14 cellular contexts compared by ENCODE assay signal in genomic region chr17:17701112-17701511, GRCh38. TPM values are rescaled to one million over a fixed set of nuclear protein-coding genes. Genes with fewer than 3 reads are reported as not detected.
DNase-seq lines count a peak whose midpoint lies in the region; ATAC-seq, FAIRE-seq and TF ChIP-seq lines count a peak whose summit lies in the region.
"Had no signal": no experiment of that assay in that cellular context is flagged by ENCODE, and none has a peak within 500 bp of the region (broad histone marks: within the 10 kb centered on the region; RNA-seq: fewer than 3 reads in every experiment).

No MANE protein-coding gene starts in this region.

- peak overlapping the region; percentile 68 for H3K27ac Mint-ChIP-seq in stimulated activated memory B cell treated with anti-CD40 and anti-IgM and Interleukin-4, amounts not matched to agents 10 μg/mL and 1 μg/mL and 100 μg/mL, for 72 hours

- TF ChIP-seq POLR2A in GM12891 (IDR thresholded peaks at IDR 0.05; ENCODE audit: low read depth, low read length) (no peak), body of pancreas (IDR thresholded peaks at IDR 0.05) (no peak)

- ATAC-seq in body of pancreas (no peak), HG02884 (IDR thresholded peaks at IDR 0.05; ENCODE audit: unreplicated experiment) (no peak), HG03378 (IDR thresholded peaks at IDR 0.05; ENCODE audit: unreplicated experiment) (no peak), lower lobe of right lung (no peak)
- no peak for ATAC-seq in stimulated activated memory B cell treated with anti-CD40 and anti-IgM and Interleukin-4, amounts not matched to agents 10 μg/mL and 1 μg/mL and 100 μg/mL, for 72 hours

- H3K4me3 ChIP-seq in body of pancreas (no peak overlapping the region), iPS-20b (ENCODE audit: low read length) (peak overlapping the region; percentile 41), lower lobe of right lung (no peak overlapping the region)

- peaks cover 60% of the 10 kb centered on the region for H3K4me1 Mint-ChIP-seq in stimulated activated memory B cell treated with anti-CD40 and anti-IgM and Interleukin-4, amounts not matched to agents 10 μg/mL and 1 μg/mL and 100 μg/mL, for 72 hours

- peak; percentile 40 for FAIRE-seq in GM12891 (lab: Jason Lieb, UNC)
- FAIRE-seq: HTR-8/SVneo, RCC 7860 had no signal

- H3K27me3 ChIP-seq in body of pancreas = no peaks in the 10 kb centered on the region
- peaks cover 99% of the 10 kb centered on the region for H3K27me3 ChIP-seq in iPS-20b (ENCODE audit: insufficient read depth, low read length)
- no peaks in the 10 kb centered on the region for H3K27me3 ChIP-seq in lower lobe of right lung (ENCODE audit: low read depth)
- H3K27me3 ChIP-seq: testis had no signal

- no peak for DNase-seq in GM12891 (ENCODE audit: insufficient read length, low spot score)
- no peak for DNase-seq in body of pancreas
- no peak for DNase-seq in germinal center (ENCODE audit: low spot score)
- no peak for DNase-seq in lower lobe of right lung
- DNase-seq: activated effector memory CD4-positive, alpha-beta T cell treated with anti-CD3 and anti-CD28 coated beads, Interleukin-2, amount 50 U/mL, for 16 hours; DMS153; testis; WERI-Rb-1 had no signal

- H3K27ac ChIP-seq in body of pancreas (peak overlapping the region in 3 of 4 donors; percentile 36 to 97 (median 97)), iPS-20b (ENCODE audit: low read length) (no peak overlapping the region), lower lobe of right lung (no peak overlapping the region)
- H3K27ac ChIP-seq: WERI-Rb-1 had no signal

- no peak for TF ChIP-seq CTCF in body of pancreas (IDR thresholded peaks at IDR 0.05)
- no peak for TF ChIP-seq CTCF in lower lobe of right lung (IDR thresholded peaks at IDR 0.05)

- peak overlapping the region; percentile 61 for H3K4me3 Mint-ChIP-seq in stimulated activated memory B cell treated with anti-CD40 and anti-IgM and Interleukin-4, amounts not matched to agents 10 μg/mL and 1 μg/mL and 100 μg/mL, for 72 hours

- H3K36me3 ChIP-seq in body of pancreas (replicated peaks in 1 of 2; ENCODE audit: insufficient read depth in 1 of 2, low read depth in 2 of 2) (no peaks in the 10 kb centered on the region), iPS-20b (ENCODE audit: insufficient read depth, low read depth, low read length) (no peaks in the 10 kb centered on the region), lower lobe of right lung (no peaks in the 10 kb centered on the region)

- H3K9ac ChIP-seq in iPS-20b (ENCODE audit: low read depth, low read length) = no peak overlapping the region

- intact Hi-C loops in body of pancreas (cut with DNase I) = no loop called here
- intact Hi-C loops in lower lobe of right lung (cut with DNase I) = no loop called here

- no peaks in the 10 kb centered on the region for H3K27me3 Mint-ChIP-seq in stimulated activated memory B cell treated with anti-CD40 and anti-IgM and Interleukin-4, amounts not matched to agents 10 μg/mL and 1 μg/mL and 100 μg/mL, for 72 hours

- WGBS in body of pancreas, 2 donors = 75 to 95% methylated on average over 2 of the region's 2 CpGs

- no peaks in the 10 kb centered on the region for H3K9me3 ChIP-seq in body of pancreas
- no peaks in the 10 kb centered on the region; the same call in 1 of the 2 replicates for H3K9me3 ChIP-seq in iPS-20b (ENCODE audit: insufficient read depth, low read depth, low read length)
- no peaks in the 10 kb centered on the region for H3K9me3 ChIP-seq in lower lobe of right lung
- H3K9me3 ChIP-seq: testis had no signal

- H3K36me3 Mint-ChIP-seq in stimulated activated memory B cell treated with anti-CD40 and anti-IgM and Interleukin-4, amounts not matched to agents 10 μg/mL and 1 μg/mL and 100 μg/mL, for 72 hours = peaks cover 11% of the 10 kb centered on the region

- H3K4me1 ChIP-seq in body of pancreas = peaks cover 80% of the 10 kb centered on the region
- H3K4me1 ChIP-seq in iPS-20b (ENCODE audit: insufficient read depth, low read length) = peaks cover 11% of the 10 kb centered on the region
- peaks cover 64% of the 10 kb centered on the region for H3K4me1 ChIP-seq in lower lobe of right lung

- H3K9me3 Mint-ChIP-seq in stimulated activated memory B cell treated with anti-CD40 and anti-IgM and Interleukin-4, amounts not matched to agents 10 μg/mL and 1 μg/mL and 100 μg/mL, for 72 hours = no peaks in the 10 kb centered on the region

TF ChIP-seq in GM12891, 5 proteins besides CTCF, POLR2A, EP300 and RAD21:
- TF ChIP-seq POLR2AphosphoS5 (IDR thresholded peaks at IDR 0.05; ENCODE audit: low read depth, low read length) = no peak
- no peak for TF ChIP-seq PAX5 (IDR thresholded peaks at IDR 0.05; ENCODE audit: insufficient read depth, low read length, severe bottlenecking)
- TF ChIP-seq POU2F2 (IDR thresholded peaks at IDR 0.05; ENCODE audit: low read depth, low read length) = no peak
- TF ChIP-seq TAF1 (IDR thresholded peaks at IDR 0.05; ENCODE audit: low read depth, low read length) = no peak
- no peak for TF ChIP-seq SPI1 (IDR thresholded peaks at IDR 0.05; ENCODE audit: low read depth, low read length)

RNA-seq across cellular contexts. Expression of gene RAI1, which starts 19.9 kb away (rescaled TPM):
- polyA plus RNA-seq in GM12891 (2012; ENCODE audit: low read depth, missing spikeins) = 7.1 TPM
- 10 to 100 TPM; 16.3 to 41.5 TPM for total RNA-seq in body of pancreas
- total RNA-seq in lower lobe of right lung = 31.1 TPM

Comparison
In these comparisons a context has a peak if more than half of its experiments do, and no peak if none do; other contexts are left out.
1. H3K27ac ChIP-seq: peak in body of pancreas (3 of 4); none in iPS-20b (single experiment) and lower lobe of right lung (single experiment).